Comparison of ENCODE assay signal across 24 cellular contexts in genomic region chr7:6647541-6647940, GRCh38. TPM values are rescaled to one million over a fixed set of nuclear protein-coding genes. Genes with fewer than 3 reads are reported as not detected.
DNase-seq lines count a peak whose midpoint lies in the region; ATAC-seq, FAIRE-seq and TF ChIP-seq lines count a peak whose summit lies in the region.
"Had no signal": no experiment of that assay in that cellular context is flagged by ENCODE, and none has a peak within 500 bp of the region (broad histone marks: within the 10 kb centered on the region; RNA-seq: fewer than 3 reads in every experiment).

No MANE protein-coding gene starts in this region.

- no peak overlapping the region for H3K56ac ChIP-seq in IMR-90 (ENCODE audit: extremely low read depth, insufficient read depth, low read length)

- H2AK5ac ChIP-seq in IMR-90 (ENCODE audit: low read depth, low read length) = no peak overlapping the region

- TF ChIP-seq POLR2A in IMR-90 (IDR thresholded peaks at IDR 0.05; ENCODE audit: low read depth, low read length) = no peak

- no peaks in the 10 kb centered on the region for H3K27me3 ChIP-seq in IMR-90 (ENCODE audit: control insufficient read depth, insufficient read depth, low read length)
- no peaks in the 10 kb centered on the region for H3K27me3 ChIP-seq in brain microvascular endothelial cell (replicated peaks)
- H3K27me3 ChIP-seq: BE2C; BLaER1 treated with 17β-estradiol and CSF1 and Interleukin-3, amounts not matched to agents 10 nM and 100 nM had no signal

- dilution Hi-C loops in IMR-90 (cut with HindIII; ENCODE audit: low sequenced_read_pairs, unreplicated experiment) = no loop called here

- 86% methylated on average over 5 of the region's 14 CpGs; no CpG with 5 or more reads in 1 of the 2 experiments for WGBS in IMR-90 (ENCODE audit: extremely low coverage in 2 of 2, insufficient read length in 1 of 2), 2 experiments

- POLR2A ChIA-PET in IMR-90 (lab: Charles Lee; ENCODE audit: unreplicated experiment) = no interaction called here

- peaks cover 0 to 17% of the 10 kb centered on the region in 2 experiments; a peak in 1 of 4 replicates for H3K79me1 ChIP-seq in IMR-90 (ENCODE audit: low read depth in 1 of 2, low read length in 2 of 2)

- H3K4me1 ChIP-seq in IMR-90 (ENCODE audit: control insufficient read depth, insufficient read depth, low read length) (no peaks in the 10 kb centered on the region), kidney (ENCODE audit: control insufficient read depth in 1 of 2, insufficient read depth in 1 of 2, low read depth in 1 of 2, low read length in 2 of 2) (no peaks in the 10 kb centered on the region)
- H3K4me1 ChIP-seq: A549, BE2C, HAP-1 had no signal

- peaks cover 76% of the 10 kb centered on the region for H3K36me3 ChIP-seq in IMR-90 (ENCODE audit: control insufficient read depth, insufficient read depth, low read length)
- H3K36me3 ChIP-seq in kidney (ENCODE audit: control insufficient read depth in 1 of 2, insufficient read depth in 2 of 2, low read length in 2 of 2) = peaks cover 10 to 13% of the 10 kb centered on the region in 2 donors
- H3K36me3 ChIP-seq in brain microvascular endothelial cell (replicated peaks) = peaks cover 37% of the 10 kb centered on the region

- no peaks in the 10 kb centered on the region for H3K4me1 Mint-ChIP-seq in CD14-positive monocyte
- no peaks in the 10 kb centered on the region for H3K4me1 Mint-ChIP-seq in stimulated activated effector memory CD8-positive, alpha-beta T cell treated with anti-CD3 and anti-CD28 coated beads, Interleukin-12 subunit alpha, Interleukin-12 subunit beta, amount 100 ng/mL, for 72 hours
- H3K4me1 Mint-ChIP-seq: CD4-positive, alpha-beta memory T cell; GM23338 had no signal

- peaks cover 4% of the 10 kb centered on the region; the same call in 1 of the 2 replicates for H4K20me1 ChIP-seq in IMR-90 (ENCODE audit: insufficient read depth, low read length)

- no peak for TF ChIP-seq CTCF in CD14-positive monocyte (IDR thresholded peaks at IDR 0.05)
- no peak for TF ChIP-seq CTCF in IMR-90 (conservative IDR thresholded peaks at IDR 0.05; ENCODE audit: low read depth, low read length)
- TF ChIP-seq CTCF in kidney (IDR thresholded peaks at IDR 0.05; ENCODE audit: borderline replicate concordance, extremely low read depth, insufficient read depth) = no peak
- TF ChIP-seq CTCF in brain microvascular endothelial cell (IDR thresholded peaks at IDR 0.05; ENCODE audit: low read depth, low read length, missing control alignments) = no peak

- ATAC-seq in IMR-90 (ENCODE audit: low read depth) (no peak), HG02852 (IDR thresholded peaks at IDR 0.05; ENCODE audit: unreplicated experiment) (no peak)
- peak; percentile 24 for ATAC-seq in stimulated activated effector memory CD8-positive, alpha-beta T cell treated with anti-CD3 and anti-CD28 coated beads, Interleukin-12 subunit alpha, Interleukin-12 subunit beta, amount 100 ng/mL, for 72 hours
- ATAC-seq: A549, GM23338 had no signal

- no peaks in the 10 kb centered on the region for H3K9me1 ChIP-seq in IMR-90 (ENCODE audit: insufficient read depth, low read length)

- no peak overlapping the region for H3K9ac ChIP-seq in IMR-90 (ENCODE audit: low read depth, low read length)
- no peak overlapping the region for H3K9ac ChIP-seq in kidney (ENCODE audit: low read length in 2 of 2)

- no peak overlapping the region for H2BK20ac ChIP-seq in IMR-90 (ENCODE audit: low read depth, low read length)

- DNase-seq in CD14-positive monocyte (ENCODE audit: low spot score) (peak; percentile 38), IMR-90 (no peak), kidney (peak; percentile 65), brain microvascular endothelial cell (no peak), NCI-H510A treated with DMSO at 0.1 percent for 48 hours (lab: John Stamatoyannopoulos, UW) (no peak)
- DNase-seq in stimulated activated effector memory CD8-positive, alpha-beta T cell treated with anti-CD3 and anti-CD28 coated beads, Interleukin-12 subunit alpha, Interleukin-12 subunit beta, amount 100 ng/mL, for 72 hours (ENCODE audit: low spot score in 2 of 2) = no peak
- DNase-seq: 8988T; ACHN; AML-193; BE2C; Calu3; CD4-positive, alpha-beta memory T cell; COR-L47; DMS53; DMS79 treated with DMSO at 0.1 percent for 48 hours; GF-D8; HFFc6 had no signal

- no peak overlapping the region for H4K91ac ChIP-seq in IMR-90 (ENCODE audit: insufficient read depth, low read depth, low read length)

- no peak overlapping the region for H2BK120ac ChIP-seq in IMR-90 (ENCODE audit: low read depth, low read length)

- peaks cover 20% of the 10 kb centered on the region for H3K9me3 ChIP-seq in IMR-90 (ENCODE audit: control insufficient read depth, insufficient read depth, low read length)
- H3K9me3 ChIP-seq in kidney (ENCODE audit: control insufficient read depth in 1 of 2, low read length in 2 of 2) = no peaks in the 10 kb centered on the region
- H3K9me3 ChIP-seq: BE2C, HAP-1 had no signal

- BruUV-seq in IMR-90 (replicated peaks; lab: Mats Ljungman, UMichigan) = no TSS peak

- H3K27ac ChIP-seq in IMR-90 (ENCODE audit: insufficient read depth, low read length) (no peak overlapping the region), kidney (ENCODE audit: low read depth in 2 of 2, low read length in 2 of 2) (no peak overlapping the region), brain microvascular endothelial cell (no peak overlapping the region)
- H3K27ac ChIP-seq: A549; BLaER1 treated with 17β-estradiol and CSF1 and Interleukin-3, amounts not matched to agents 10 nM and 100 nM had no signal

- no peak overlapping the region for H3K4me3 ChIP-seq in IMR-90 (ENCODE audit: insufficient read depth, low read depth, low read length)
- no peak overlapping the region for H3K4me3 ChIP-seq in kidney (ENCODE audit: low read length in 2 of 2)
- no peak overlapping the region for H3K4me3 ChIP-seq in brain microvascular endothelial cell (ENCODE audit: low read depth, low read length)
- H3K4me3 ChIP-seq: A549; BLaER1 treated with 17β-estradiol and CSF1 and Interleukin-3, amounts not matched to agents 10 nM and 100 nM; GM23338; HAP-1 had no signal

- in situ Hi-C loops in IMR-90 (cut with MboI; ENCODE audit: low sequenced_read_pairs) = no loop called here
- in situ Hi-C loops in brain microvascular endothelial cell (cut with HindIII; ENCODE audit: low pct_ligation_motif_present, low sequenced_read_pairs) = no loop called here

- no peak overlapping the region for H3K27ac Mint-ChIP-seq in CD14-positive monocyte
- peak overlapping the region; percentile 26 for H3K27ac Mint-ChIP-seq in stimulated activated effector memory CD8-positive, alpha-beta T cell treated with anti-CD3 and anti-CD28 coated beads, Interleukin-12 subunit alpha, Interleukin-12 subunit beta, amount 100 ng/mL, for 72 hours
- H3K27ac Mint-ChIP-seq: GM23338, HFFc6 had no signal

- H2AK9ac ChIP-seq in IMR-90 (replicated peaks; ENCODE audit: low read depth, low read length, poor library complexity) = no peak overlapping the region

- no peak overlapping the region for H4K8ac ChIP-seq in IMR-90 (ENCODE audit: low read depth in 2 of 2, low read length in 2 of 2)

- no peak for TF ChIP-seq RAD21 in IMR-90 (IDR thresholded peaks at IDR 0.05; ENCODE audit: low read length)

- H3K27me3 Mint-ChIP-seq in CD14-positive monocyte (ENCODE audit: low read depth in 3 of 3) = no peaks in the 10 kb centered on the region
- H3K27me3 Mint-ChIP-seq: CD4-positive, alpha-beta memory T cell had no signal

- peak overlapping the region; percentile 32 for H2AFZ ChIP-seq in IMR-90 (replicated peaks; ENCODE audit: low read length, poor library complexity)
- H2AFZ ChIP-seq: GM23338 had no signal

- peaks cover 85 to 99% of the 10 kb centered on the region in 2 donors for H3K36me3 Mint-ChIP-seq in CD14-positive monocyte
- peaks cover 63% of the 10 kb centered on the region for H3K36me3 Mint-ChIP-seq in stimulated activated effector memory CD8-positive, alpha-beta T cell treated with anti-CD3 and anti-CD28 coated beads, Interleukin-12 subunit alpha, Interleukin-12 subunit beta, amount 100 ng/mL, for 72 hours

- H2BK15ac ChIP-seq in IMR-90 (ENCODE audit: low read depth, low read length) = no peak overlapping the region

- intact Hi-C loops in CD14-positive monocyte (cut with micrococcal nuclease) = no loop called here
- intact Hi-C loops in IMR-90 (cut with micrococcal nuclease) = no loop called here
- intact Hi-C loops in kidney (cut with DNase I) = no loop called here

- FAIRE-seq in kidney (lab: Jason Lieb, UNC) = no peak
- FAIRE-seq: A549, GM12891, GM18507 had no signal

- no peak overlapping the region for H2BK5ac ChIP-seq in IMR-90 (ENCODE audit: low read depth, low read length, poor library complexity, severe bottlenecking)

- H3K4me3 Mint-ChIP-seq in CD14-positive monocyte = no peak overlapping the region
- no peak overlapping the region for H3K4me3 Mint-ChIP-seq in stimulated activated effector memory CD8-positive, alpha-beta T cell treated with anti-CD3 and anti-CD28 coated beads, Interleukin-12 subunit alpha, Interleukin-12 subunit beta, amount 100 ng/mL, for 72 hours
- H3K4me3 Mint-ChIP-seq: CD4-positive, alpha-beta memory T cell; GM23338; HFFc6 had no signal

- H3K23ac ChIP-seq in IMR-90 (ENCODE audit: low read depth, low read length) = no peak overlapping the region

- H3K18ac ChIP-seq in IMR-90 (ENCODE audit: low read depth, low read length) = no peak overlapping the region

- peaks cover 28 to 54% (median 43%) of the 10 kb centered on the region in 7 donors for H3K9me3 Mint-ChIP-seq in CD14-positive monocyte
- no peaks in the 10 kb centered on the region for H3K9me3 Mint-ChIP-seq in stimulated activated effector memory CD8-positive, alpha-beta T cell treated with anti-CD3 and anti-CD28 coated beads, Interleukin-12 subunit alpha, Interleukin-12 subunit beta, amount 100 ng/mL, for 72 hours
- H3K9me3 Mint-ChIP-seq: GM23338 had no signal

- CTCF ChIA-PET in IMR-90 (lab: Yijun Ruan, JAX) = no interaction called here

- H3K4ac ChIP-seq in IMR-90 (ENCODE audit: low read depth, low read length) = no peak overlapping the region

- H3K14ac ChIP-seq in IMR-90 (replicated peaks; ENCODE audit: low read depth, low read length) = no peak overlapping the region

- no peak overlapping the region for H4K5ac ChIP-seq in IMR-90 (ENCODE audit: low read depth, low read length)

- H3K4me2 ChIP-seq in IMR-90 (ENCODE audit: low read depth, low read length) = no peak overlapping the region
- H3K4me2 ChIP-seq: A549, GM23338 had no signal

RNA-seq across cellular contexts. Expression of gene ZNF316, which starts 10.4 kb away (rescaled TPM):
- polyA plus RNA-seq in CD14-positive monocyte (1 to 10 TPM in 1 of 2 donors, under 1 TPM in 1; 0.66 to 1.2 TPM), IMR-90 (2012; rRNA removed) (7.2 and 8.8 TPM in 2 replicates), kidney (ENCODE audit: insufficient read depth, low read depth, low replicate concordance) (7.2 TPM)
- total RNA-seq in IMR-90 (2012; rRNA removed) (3.2 and 6.1 TPM in 2 replicates), kidney (31.7 TPM)
- polyA plus RNA-seq in IMR-90 (2012; cell fraction: cytosol; rRNA removed) = 4.3 and 7.0 TPM in 2 replicates
- polyA plus RNA-seq in IMR-90 (2012; cell fraction: nucleus; rRNA removed; ENCODE audit: low replicate concordance) = 37.8 and 74.7 TPM in 2 replicates

RNA-seq across cellular contexts. Expression of gene ZNF853, which starts 32.1 kb away (rescaled TPM):
- polyA plus RNA-seq in CD14-positive monocyte (not detected), IMR-90 (2012; rRNA removed) (3.4 TPM in 2 replicates), kidney (ENCODE audit: insufficient read depth, low read depth, low replicate concordance) (3.4 TPM)
- total RNA-seq in IMR-90 (2012; rRNA removed) (3.3 and 3.4 TPM in 2 replicates), kidney (5.4 TPM)
- polyA plus RNA-seq in IMR-90 (2012; cell fraction: cytosol; rRNA removed) = 2.0 and 5.4 TPM in 2 replicates
- 2.0 and 2.5 TPM in 2 replicates for polyA plus RNA-seq in IMR-90 (2012; cell fraction: nucleus; rRNA removed; ENCODE audit: low replicate concordance)

RNA-seq across cellular contexts. Expression of gene INTS15, which starts 57.7 kb away (rescaled TPM):
- polyA plus RNA-seq in CD14-positive monocyte = 10 to 100 TPM; 16.9 to 17.2 TPM
- 6.1 and 7.0 TPM in 2 replicates for total RNA-seq in IMR-90 (2012; rRNA removed)
- 20.4 and 20.8 TPM in 2 replicates for polyA plus RNA-seq in IMR-90 (2012; rRNA removed)
- 15.0 and 24.5 TPM in 2 replicates for polyA plus RNA-seq in IMR-90 (2012; cell fraction: cytosol; rRNA removed)
- 18.9 and 24.4 TPM in 2 replicates for polyA plus RNA-seq in IMR-90 (2012; cell fraction: nucleus; rRNA removed; ENCODE audit: low replicate concordance)
- total RNA-seq in kidney = 26.7 TPM
- 16.9 TPM for polyA plus RNA-seq in kidney (ENCODE audit: insufficient read depth, low read depth, low replicate concordance)

RNA-seq across cellular contexts. Expression of gene ZNF12, which starts 59.2 kb away (rescaled TPM):
- polyA plus RNA-seq in CD14-positive monocyte (1 to 10 TPM; 5.7 to 8.1 TPM), IMR-90 (2012; rRNA removed) (5.4 and 8.2 TPM in 2 replicates), kidney (ENCODE audit: insufficient read depth, low read depth, low replicate concordance) (9.9 TPM)
- total RNA-seq in IMR-90 (2012; rRNA removed) (20.8 and 22.8 TPM in 2 replicates), kidney (31.3 TPM)
- polyA plus RNA-seq in IMR-90 (2012; cell fraction: cytosol; rRNA removed) = 1.3 and 1.5 TPM in 2 replicates
- 7.8 and 34.0 TPM in 2 replicates for polyA plus RNA-seq in IMR-90 (2012; cell fraction: nucleus; rRNA removed; ENCODE audit: low replicate concordance)

Comparison
In these comparisons a context has a peak if more than half of its experiments do, and no peak if none do; other contexts are left out.
1. DNase-seq: peak in CD14-positive monocyte (single experiment) and kidney (single experiment); none in IMR-90 (single experiment), stimulated activated effector memory CD8-positive, alpha-beta T cell treated with anti-CD3 and anti-CD28 coated beads, Interleukin-12 subunit alpha, Interleukin-12 subunit beta, amount 100 ng/mL, for 72 hours (0 of 2), brain microvascular endothelial cell (single experiment) and NCI-H510A treated with DMSO at 0.1 percent for 48 hours (single experiment).